ENCODE assay signal across 7 cellular contexts in the genomic region with DNA sequence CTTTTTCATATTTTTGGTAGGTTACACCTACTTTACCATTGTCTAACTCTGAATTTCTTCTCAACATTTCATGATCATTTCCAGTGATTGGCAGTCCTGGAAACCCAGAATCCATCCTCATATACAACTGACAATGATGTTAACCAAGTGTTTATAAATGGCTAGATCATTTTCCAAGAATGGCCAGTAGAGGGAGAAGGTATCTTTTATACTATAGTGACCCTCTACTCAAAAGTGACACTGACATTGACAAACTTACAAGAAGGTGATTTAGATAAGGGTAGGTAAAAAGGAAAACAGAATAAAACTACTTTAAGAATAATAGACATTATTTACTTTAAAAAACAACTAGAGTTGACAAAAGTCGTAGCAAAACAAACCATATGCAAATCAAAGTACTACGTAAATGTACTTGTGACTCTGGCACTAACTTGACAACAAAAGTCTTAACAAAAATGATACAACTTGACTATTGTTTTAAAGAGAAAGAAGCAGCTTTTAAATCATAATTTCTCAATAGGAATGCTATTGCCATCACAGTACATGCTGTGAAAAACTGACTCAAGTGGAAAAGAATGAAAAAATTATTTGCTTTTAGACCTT.
DNase-seq lines count a peak whose midpoint lies in the region; ATAC-seq, FAIRE-seq and TF ChIP-seq lines count a peak whose summit lies in the region.

No MANE protein-coding gene starts in this region.

- no peaks in the 10 kb centered on the region for H3F3A ChIP-seq in MM.1S (ENCODE audit: insufficient read depth, low read length)

- H3K9me2 ChIP-seq in MM.1S (replicated peaks; ENCODE audit: insufficient read depth, low read length): no peaks in the 10 kb centered on the region

- peak; percentile 67 for ATAC-seq in GM18907 (IDR thresholded peaks at IDR 0.05; ENCODE audit: unreplicated experiment)
- ATAC-seq in HG02852 (IDR thresholded peaks at IDR 0.05; ENCODE audit: unreplicated experiment): no peak
- ATAC-seq in GM21786 (IDR thresholded peaks at IDR 0.05; ENCODE audit: unreplicated experiment): no peak

- H4K20me1 ChIP-seq in MM.1S (ENCODE audit: insufficient read depth, low read length): no peaks in the 10 kb centered on the region

- H3K4me3 ChIP-seq in MM.1S (ENCODE audit: low read length): no peak overlapping the region
- no peak overlapping the region for H3K4me3 ChIP-seq in bronchial epithelial cell (ENCODE audit: low read depth, low read length)
- H3K4me3 ChIP-seq in parathyroid adenoma (ENCODE audit: low read depth, low read length): no peak overlapping the region

- no peaks in the 10 kb centered on the region for H3K36me3 ChIP-seq in MM.1S (replicated peaks; ENCODE audit: insufficient read depth, low read length)
- peaks cover 6% of the 10 kb centered on the region for H3K36me3 ChIP-seq in bronchial epithelial cell (ENCODE audit: control insufficient read depth, insufficient read depth, low read length)
- no peaks in the 10 kb centered on the region for H3K36me3 ChIP-seq in parathyroid adenoma (ENCODE audit: control insufficient read depth, insufficient read depth, low read length)

- DNase-seq in MM.1S (peak; percentile 30), bronchial epithelial cell (ENCODE audit: low read depth) (peak; percentile 27), NOMO-1 treated with dmso at 0.1 percent for 144 hours (lab: John Stamatoyannopoulos, UW; ENCODE audit: unreplicated experiment) (no peak)

- H3K4me1 ChIP-seq in MM.1S (ENCODE audit: low read length) (no peaks in the 10 kb centered on the region), parathyroid adenoma (no peaks in the 10 kb centered on the region)

- H3K27me3 ChIP-seq in MM.1S (replicated peaks; ENCODE audit: insufficient read depth, low read length): no peaks in the 10 kb centered on the region
- no peaks in the 10 kb centered on the region for H3K27me3 ChIP-seq in bronchial epithelial cell (ENCODE audit: control insufficient read depth, insufficient read depth, low read length)
- no peaks in the 10 kb centered on the region for H3K27me3 ChIP-seq in parathyroid adenoma (ENCODE audit: control insufficient read depth, insufficient read depth, low read length)

- H3K9ac ChIP-seq in MM.1S (ENCODE audit: low read length) (no peak overlapping the region), parathyroid adenoma (no peak overlapping the region)

- H3K9me3 ChIP-seq in MM.1S (replicated peaks; ENCODE audit: insufficient read depth, low read length) (no peaks in the 10 kb centered on the region), parathyroid adenoma (ENCODE audit: control insufficient read depth, low read length) (no peaks in the 10 kb centered on the region)

- H2AFZ ChIP-seq in MM.1S (ENCODE audit: low read length) (no peak overlapping the region), parathyroid adenoma (no peak overlapping the region)

- no peaks in the 10 kb centered on the region for H3K79me2 ChIP-seq in MM.1S (ENCODE audit: low read length)
- H3K79me2 ChIP-seq in parathyroid adenoma: no peaks in the 10 kb centered on the region

- peak; percentile 59 for TF ChIP-seq CTCF in MM.1S (IDR thresholded peaks at IDR 0.05; ENCODE audit: low read length)
- peak; percentile 32 for TF ChIP-seq CTCF in bronchial epithelial cell (IDR thresholded peaks at IDR 0.05; ENCODE audit: insufficient read depth, low read length, severe bottlenecking)
- TF ChIP-seq CTCF in parathyroid adenoma (IDR thresholded peaks at IDR 0.05): peak; percentile 44

- no peak for FAIRE-seq in bronchial epithelial cell (lab: Jason Lieb, UNC)

- H3K4me2 ChIP-seq in MM.1S (ENCODE audit: low read depth, low read length) (no peak overlapping the region), parathyroid adenoma (ENCODE audit: low read length) (no peak overlapping the region)

- H3K27ac ChIP-seq in MM.1S (ENCODE audit: low read length) (no peak overlapping the region), parathyroid adenoma (no peak overlapping the region)
